13 cellular contexts compared by ENCODE assay signal in the genomic region with DNA sequence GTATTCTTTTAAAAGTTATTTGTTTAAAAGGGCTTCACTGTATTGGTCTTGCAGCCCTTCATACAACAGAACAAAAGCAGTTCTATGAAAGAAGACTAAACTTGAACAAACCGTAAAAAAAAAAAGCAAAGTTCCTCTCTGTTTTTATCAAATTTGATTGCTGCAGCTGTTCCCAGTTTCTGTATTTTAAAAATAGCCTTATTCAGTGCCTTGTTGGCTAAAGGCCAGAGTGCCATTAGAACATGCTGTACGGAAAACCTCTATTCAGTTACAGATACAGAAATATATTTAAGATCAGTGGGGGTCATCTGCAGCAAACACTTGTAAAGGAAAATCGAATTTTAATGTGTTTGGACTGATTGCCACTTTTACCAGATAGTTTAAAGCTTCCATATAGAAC.
A peak's percentile ranks its signal among the peaks of the same experiment; 100 is the strongest.
DNase-seq lines count a peak whose midpoint lies in the region; ATAC-seq and TF ChIP-seq lines count a peak whose summit lies in the region.
"Had no signal": no experiment of that assay in that cellular context is flagged by ENCODE, and none has a peak within 500 bp of the region (broad histone marks: within the 10 kb centered on the region; RNA-seq: fewer than 3 reads in every experiment).

No MANE protein-coding gene starts in this region.

- DNase-seq in LHCN-M2 (ENCODE audit: low read depth) (peak; percentile 95), NCI-H2227 treated with DMSO at 0.1 percent for 48 hours (lab: John Stamatoyannopoulos, UW) (peak; percentile 65), cardiac fibroblast (ENCODE audit: low read depth in 2 of 2) (peak; percentile 64 to 72), medulla oblongata (ENCODE audit: extremely low spot score) (peak; percentile 17), H4 (ENCODE audit: low spot score) (no peak), inferior parietal cortex (ENCODE audit: extremely low spot score) (no peak), NCI-H524 (lab: John Stamatoyannopoulos, UW) (no peak)
- DNase-seq: AML-193, cortex of kidney, esophagus squamous epithelium, mucosa of descending colon, posterior cingulate gyrus had no signal

- no peak overlapping the region for H3K4me3 ChIP-seq in cardiac fibroblast (replicated peaks in 1 of 2; ENCODE audit: low read depth in 2 of 2, low read length in 2 of 2)
- H3K4me3 ChIP-seq: esophagus squamous epithelium, mucosa of descending colon had no signal

- no peak for ATAC-seq in GM18517 (IDR thresholded peaks at IDR 0.05; ENCODE audit: unreplicated experiment)
- ATAC-seq: mucosa of descending colon had no signal

- no peak for TF ChIP-seq CTCF in cardiac fibroblast (IDR thresholded peaks at IDR 0.05; ENCODE audit: low read depth, low read length)

Comparison
In these comparisons a context has a peak if more than half of its experiments do, and no peak if none do; other contexts are left out.
1. DNase-seq: peak in LHCN-M2 (single experiment), NCI-H2227 treated with DMSO at 0.1 percent for 48 hours (single experiment), cardiac fibroblast (2 of 2) and medulla oblongata (single experiment); none in H4 (single experiment), inferior parietal cortex (single experiment) and NCI-H524 (0 of 2).